Comparison of ENCODE assay signal across 25 cellular contexts in genomic region chr12:72269491-72269890, GRCh38. TPM values are rescaled to one million over a fixed set of nuclear protein-coding genes. Genes with fewer than 3 reads are reported as not detected.
DNase-seq lines count a peak whose midpoint lies in the region; ATAC-seq, FAIRE-seq and TF ChIP-seq lines count a peak whose summit lies in the region.
"Had no signal": no experiment of that assay in that cellular context is flagged by ENCODE, and none has a peak within 500 bp of the region (broad histone marks: within the 10 kb centered on the region; RNA-seq: fewer than 3 reads in every experiment).

No MANE protein-coding gene starts in this region.

- DNase-seq in NCI-H82 (lab: John Stamatoyannopoulos, UW): peak; percentile 17
- no peak for DNase-seq in NCI-H82 treated with DMSO at 0.1 percent for 48 hours (lab: John Stamatoyannopoulos, UW; ENCODE audit: unreplicated experiment)
- DNase-seq in kidney: no peak
- DNase-seq in vagina (ENCODE audit: extremely low spot score in 2 of 2): no peak
- DNase-seq in head of caudate nucleus: no peak
- DNase-seq in COLO668 (lab: John Stamatoyannopoulos, UW; ENCODE audit: unreplicated experiment): no peak
- DNase-seq: activated effector memory CD4-positive, alpha-beta T cell treated with anti-CD3 and anti-CD28 coated beads, Interleukin-2, amount 50 U/mL, for 16 hours; amniotic stem cell; effector memory CD4-positive, alpha-beta T cell; KG1; MV-4-11; NCI-H1930; NCI-H446 treated with DMSO at 0.1 percent for 48 hours; occipital lobe; right lobe of liver; stimulated activated naive CD4-positive, alpha-beta T cell; SW 1271; tibial artery had no signal

- H3K27me3 ChIP-seq in vagina: peaks cover 7% of the 10 kb centered on the region
- H3K27me3 ChIP-seq: right lobe of liver had no signal

- intact Hi-C loops in kidney (cut with DNase I) (no loop called here), vagina (cut with DNase I) (no loop called here), head of caudate nucleus (cut with DNase I) (no loop called here)

- H3K27ac ChIP-seq in kidney (ENCODE audit: low read depth in 2 of 2, low read length in 2 of 2): peak overlapping the region in 1 of 2 donors; percentile 13
- no peak overlapping the region for H3K27ac ChIP-seq in vagina
- H3K27ac ChIP-seq: 22Rv1, BLaER1, RWPE1, tibial artery had no signal

- no peak for TF ChIP-seq POLR2A in vagina (IDR thresholded peaks at IDR 0.05)

- TF ChIP-seq CTCF in WI38 (IDR thresholded peaks at IDR 0.05; ENCODE audit: low read depth, low read length) (no peak), kidney (IDR thresholded peaks at IDR 0.05; ENCODE audit: borderline replicate concordance, extremely low read depth, insufficient read depth) (no peak), vagina (IDR thresholded peaks at IDR 0.05) (no peak)

- no peak for ATAC-seq in HG03045 (IDR thresholded peaks at IDR 0.05; ENCODE audit: unreplicated experiment)
- ATAC-seq: right lobe of liver had no signal

- H3K4me3 ChIP-seq in WI38 (ENCODE audit: low read depth, low read length) (peak overlapping the region; percentile 73), kidney (ENCODE audit: low read length in 2 of 2) (peak overlapping the region; percentile 81 to 82), vagina (peak overlapping the region; percentile 70 to 78)
- H3K4me3 ChIP-seq: BLaER1, lung, right lobe of liver had no signal

- no peaks in the 10 kb centered on the region for H3K9me3 ChIP-seq in kidney (ENCODE audit: control insufficient read depth in 1 of 2, low read length in 2 of 2)
- H3K9me3 ChIP-seq in vagina: no peaks in the 10 kb centered on the region
- H3K9me3 ChIP-seq: right lobe of liver, tibial artery had no signal

- peak overlapping the region; percentile 36 to 89 for H3K9ac ChIP-seq in kidney (ENCODE audit: low read length in 2 of 2)
- H3K9ac ChIP-seq: BLaER1 had no signal

- peaks cover 3 to 6% of the 10 kb centered on the region in 2 donors for H3K4me1 ChIP-seq in kidney (ENCODE audit: control insufficient read depth in 1 of 2, insufficient read depth in 1 of 2, low read depth in 1 of 2, low read length in 2 of 2)
- H3K4me1 ChIP-seq in vagina: peaks cover 21% of the 10 kb centered on the region
- H3K4me1 ChIP-seq: BLaER1 had no signal

- H3K36me3 ChIP-seq in kidney (ENCODE audit: control insufficient read depth in 1 of 2, insufficient read depth in 2 of 2, low read length in 2 of 2) (no peaks in the 10 kb centered on the region), vagina (no peaks in the 10 kb centered on the region)
- H3K36me3 ChIP-seq: BLaER1, right lobe of liver, tibial artery had no signal

- FAIRE-seq in kidney (lab: Jason Lieb, UNC): no peak
- FAIRE-seq: GM12892 had no signal

RNA-seq across cellular contexts. Expression of gene TRHDE, which starts 2.7 kb away (rescaled TPM):
- total RNA-seq in kidney (18.6 TPM), vagina (34.9 TPM)
- polyA plus RNA-seq in kidney (ENCODE audit: insufficient read depth, low read depth, low replicate concordance): 1.6 TPM
